8 cellular contexts compared by ENCODE assay signal in genomic region chr22:41302016-41302767, GRCh38. TPM values are rescaled to one million over a fixed set of nuclear protein-coding genes. Genes with fewer than 3 reads are reported as not detected.
DNase-seq lines count a peak whose midpoint lies in the region; ATAC-seq, FAIRE-seq and TF ChIP-seq lines count a peak whose summit lies in the region.

No MANE protein-coding gene starts in this region.

- H3K79me2 ChIP-seq in PC-3 (ENCODE audit: low read length) = peaks cover 61% of the 10 kb centered on the region

- no peaks in the 10 kb centered on the region for H3K9me2 ChIP-seq in PC-3 (replicated peaks; ENCODE audit: low read length)

- in situ Hi-C loops in transverse colon (cut with MboI; ENCODE audit: low pct_ligation_motif_present in 1 of 4, low pct_unique_long_range_greater_than_20kb in 1 of 4, low sequenced_read_pairs in 3 of 4) = no loop called here

- peaks cover 3% of the 10 kb centered on the region; the same call in 1 of the 2 replicates for H4K20me1 ChIP-seq in PC-3 (ENCODE audit: low read length)

- H3K9ac ChIP-seq in PC-3 (ENCODE audit: low read length) (peak overlapping the region; percentile 99), colonic mucosa (ENCODE audit: low read depth in 2 of 2, low read length in 2 of 2) (peak overlapping the region; percentile 84 to 93)

- H3K9me3 ChIP-seq in PC-3 (ENCODE audit: low read length) (no peaks in the 10 kb centered on the region), colonic mucosa (no peaks in the 10 kb centered on the region), lung (ENCODE audit: control insufficient read depth in 2 of 2, insufficient read depth in 1 of 2, low read length in 1 of 2) (no peaks in the 10 kb centered on the region), transverse colon (no peaks in the 10 kb centered on the region)

- 0 to 1% methylated on average over 31 to 60 of the region's 60 CpGs for WGBS in lung, 2 donors
- WGBS in transverse colon (ENCODE audit: low coverage in 1 of 2), 2 donors = 0% methylated on average over 7 of the region's 60 CpGs; no CpG with 5 or more reads in 1 of the 2 donors

- POLR2A ChIA-PET in PC-3 (lab: Charles Lee; ENCODE audit: unreplicated experiment) = interaction anchor here (0.6 kb wide), 1 partner anchor 426 kb away, joined by 5 read pairs; no protein-coding TSS in a partner anchor

- intact Hi-C loops in PC-3 (cut with micrococcal nuclease) (no loop called here), colonic mucosa (cut with DNase I) (loop anchor here (5.0 kb wide), 1 partner anchor 65 kb away; no protein-coding TSS in a partner anchor), transverse colon (cut with DNase I; ENCODE audit: low total_unique reads) (no loop called here)

- peak overlapping the region; percentile 82; the same call in 1 of the 2 replicates for H2AFZ ChIP-seq in PC-3 (ENCODE audit: low read length)

- no TSS peak for BruUV-seq in PC-3 (replicated peaks; lab: Mats Ljungman, UMichigan)

- H3K27me3 ChIP-seq in PC-3 (ENCODE audit: low read length) = no peaks in the 10 kb centered on the region
- H3K27me3 ChIP-seq in colonic mucosa = no peaks in the 10 kb centered on the region
- no peaks in the 10 kb centered on the region for H3K27me3 ChIP-seq in lung (ENCODE audit: control insufficient read depth, insufficient read depth)
- H3K27me3 ChIP-seq in transverse colon = no peaks in the 10 kb centered on the region

- CTCF ChIA-PET in PC-3 (lab: Charles Lee) = no interaction called here

- H3K36me3 ChIP-seq in PC-3 (ENCODE audit: low read depth, low read length) (no peaks in the 10 kb centered on the region), colonic mucosa (no peaks in the 10 kb centered on the region), lung (ENCODE audit: control insufficient read depth in 2 of 2, insufficient read depth in 2 of 2, low read length in 2 of 2) (no peaks in the 10 kb centered on the region), transverse colon (no peaks in the 10 kb centered on the region)

- H3K4me3 ChIP-seq in PC-3 (ENCODE audit: low read length) (peak overlapping the region; percentile 95), colonic mucosa (peak overlapping the region; percentile 98), lung (peak overlapping the region; percentile 87), transverse colon (peak overlapping the region; percentile 35 to 90 (median 90))

- no peak for TF ChIP-seq EP300 in transverse colon (IDR thresholded peaks at IDR 0.05; ENCODE audit: low read depth)

- peaks cover 21% of the 10 kb centered on the region for H3K4me1 ChIP-seq in PC-3 (ENCODE audit: insufficient read depth, low read length)
- H3K4me1 ChIP-seq in colonic mucosa = peaks cover 3% of the 10 kb centered on the region
- peaks cover 4 to 9% of the 10 kb centered on the region in 2 donors for H3K4me1 ChIP-seq in lung (ENCODE audit: control insufficient read depth in 2 of 2, insufficient read depth in 2 of 2, low read length in 2 of 2)
- H3K4me1 ChIP-seq in transverse colon = peaks cover 4 to 27% (median 14%) of the 10 kb centered on the region in 4 donors

- no peaks in the 10 kb centered on the region for H3F3A ChIP-seq in PC-3 (ENCODE audit: low read length, unreplicated experiment)

- H3K27ac ChIP-seq in PC-3 (ENCODE audit: low read length) = peak overlapping the region; percentile 55
- H3K27ac ChIP-seq in colonic mucosa = peak overlapping the region; percentile 77
- peak overlapping the region; percentile 89 to 91 for H3K27ac ChIP-seq in lung (ENCODE audit: low read depth in 1 of 2, low read length in 1 of 2)
- peak overlapping the region; percentile 85 to 90 (median 88) for H3K27ac ChIP-seq in transverse colon

- DNase-seq in PC-3 = no peak
- DNase-seq in colonic mucosa = no peak
- no peak for DNase-seq in lung (ENCODE audit: low spot score)
- no peak for DNase-seq in transverse colon
- no peak for DNase-seq in HTR-8/SVneo (ENCODE audit: insufficient read length, low spot score)
- DNase-seq in NCI-H526 treated with DMSO at 0.1 percent for 48 hours (lab: John Stamatoyannopoulos, UW) = no peak

- FAIRE-seq in HTR-8/SVneo (lab: Jason Lieb, UNC) = no peak

- TF ChIP-seq CTCF in PC-3 (conservative IDR thresholded peaks at IDR 0.05; ENCODE audit: low read depth, low read length) = no peak
- no peak for TF ChIP-seq CTCF in colonic mucosa (IDR thresholded peaks at IDR 0.05)
- no peak for TF ChIP-seq CTCF in lung (IDR thresholded peaks at IDR 0.05; ENCODE audit: control extremely low read depth, extremely low read depth)
- TF ChIP-seq CTCF in transverse colon (IDR thresholded peaks at IDR 0.05) = no peak

- peak overlapping the region; percentile 97 for H3K4me2 ChIP-seq in PC-3 (ENCODE audit: low read length)

- ATAC-seq in GM18907 (IDR thresholded peaks at IDR 0.05; ENCODE audit: unreplicated experiment) = peak; percentile 23
- ATAC-seq in PC-3 = no peak
- peak; percentile 34 for ATAC-seq in lung (ENCODE audit: insufficient read depth, low FRiP score)
- ATAC-seq in GM21529 (IDR thresholded peaks at IDR 0.05; ENCODE audit: unreplicated experiment) = no peak

- TF ChIP-seq POLR2A in transverse colon (IDR thresholded peaks at IDR 0.05) = no peak

RNA-seq across cellular contexts. Expression of gene ZC3H7B, which starts 0.9 kb away (rescaled TPM):
- 34.8 and 40.5 TPM in 2 replicates for total RNA-seq in PC-3 (2014; rRNA removed)
- 10 to 100 TPM; 35.2 to 51.7 TPM for total RNA-seq in colonic mucosa
- 10 to 100 TPM; 32.0 to 55.8 TPM for total RNA-seq in lung
- polyA plus RNA-seq in lung = 10 to 100 TPM; 31.5 to 36.6 TPM
- total RNA-seq in transverse colon = 10 to 100 TPM; 29.5 to 43.6 (median 35.7) TPM

RNA-seq across cellular contexts. Expression of gene RANGAP1, which starts 16.2 kb away (rescaled TPM):
- 99.0 and 128 TPM in 2 replicates for total RNA-seq in PC-3 (2014; rRNA removed)
- total RNA-seq in colonic mucosa = 100 to 1,000 TPM in 1 of 2 donors, 10 to 100 TPM in 1; 35.5 to 124 TPM
- 10 to 100 TPM; 21.7 to 49.3 TPM for total RNA-seq in lung
- 10 to 100 TPM; 39.3 to 43.1 TPM for polyA plus RNA-seq in lung
- total RNA-seq in transverse colon = 10 to 100 TPM; 21.3 to 28.1 (median 26.2) TPM

Comparison
In these comparisons a context has a peak if more than half of its experiments do, and no peak if none do; other contexts are left out.
1. ATAC-seq: peak in GM18907 (single experiment) and lung (single experiment); none in PC-3 (single experiment) and GM21529 (single experiment).
2. Peak in every context shown above with its lines, with median percentiles within 50 percentile points of each other: H3K27ac ChIP-seq and H3K4me3 ChIP-seq.